ENCODE assay signal across 30 cellular contexts in genomic region chr13:97766749-97767148, GRCh38.
A peak's percentile ranks its signal among the peaks of the same experiment; 100 is the strongest.
DNase-seq lines count a peak whose midpoint lies in the region; ATAC-seq and TF ChIP-seq lines count a peak whose summit lies in the region.
"Had no signal": no experiment of that assay in that cellular context is flagged by ENCODE, and none has a peak within 500 bp of the region (broad histone marks: within the 10 kb centered on the region; RNA-seq: fewer than 3 reads in every experiment).

No MANE protein-coding gene starts in this region.

- H3K4me2 ChIP-seq in GM23338 = no peak overlapping the region
- H3K4me2 ChIP-seq: KMS-11, PC-9 had no signal

- H3K27ac ChIP-seq in breast epithelium = no peak overlapping the region
- no peak overlapping the region for H3K27ac ChIP-seq in GM23338 (ENCODE audit: low read depth)
- no peak overlapping the region for H3K27ac ChIP-seq in SK-N-MC
- no peak overlapping the region for H3K27ac ChIP-seq in left lung
- H3K27ac ChIP-seq: KMS-11, PC-9 had no signal

- H3K9me2 ChIP-seq in GM23338 (ENCODE audit: insufficient read depth) = peaks cover 10% of the 10 kb centered on the region; the same call in 1 of the 2 replicates

- H3K27me3 Mint-ChIP-seq in MCF 10A (ENCODE audit: insufficient read depth, unreplicated experiment) = no peaks in the 10 kb centered on the region
- H3K27me3 Mint-ChIP-seq in GM23338 (ENCODE audit: insufficient read depth, low read depth, poor library complexity) = no peaks in the 10 kb centered on the region
- no peaks in the 10 kb centered on the region for H3K27me3 Mint-ChIP-seq in activated naive CD8-positive, alpha-beta T cell treated with anti-CD3 and anti-CD28 coated beads, Interleukin-2, amount 50 U/mL, for 24 hours

- H4K20me1 ChIP-seq in GM23338 (replicated peaks; ENCODE audit: insufficient read depth) = no peaks in the 10 kb centered on the region

- no peaks in the 10 kb centered on the region for H3K36me3 ChIP-seq in breast epithelium
- no peaks in the 10 kb centered on the region for H3K36me3 ChIP-seq in GM23338 (ENCODE audit: insufficient read depth)
- no peaks in the 10 kb centered on the region for H3K36me3 ChIP-seq in SK-N-MC (ENCODE audit: insufficient read depth, low read length)
- H3K36me3 ChIP-seq in left lung = no peaks in the 10 kb centered on the region
- H3K36me3 ChIP-seq: BE2C had no signal

- H3K36me3 Mint-ChIP-seq in MCF 10A (ENCODE audit: insufficient read depth, unreplicated experiment) (no peaks in the 10 kb centered on the region), GM23338 (ENCODE audit: low read depth) (no peaks in the 10 kb centered on the region)
- no peaks in the 10 kb centered on the region for H3K36me3 Mint-ChIP-seq in activated naive CD8-positive, alpha-beta T cell treated with anti-CD3 and anti-CD28 coated beads, Interleukin-2, amount 50 U/mL, for 24 hours (ENCODE audit: low read depth)
- H3K36me3 Mint-ChIP-seq: CD14-positive monocyte; CD8-positive, alpha-beta memory T cell had no signal

- POLR2A ChIA-PET in MCF 10A (lab: Yijun Ruan, JAX) = no interaction called here

- BruUV-seq in MCF 10A (replicated peaks; lab: Mats Ljungman, UMichigan) = no TSS peak

- no peak overlapping the region for H3K4me3 Mint-ChIP-seq in MCF 10A (ENCODE audit: unreplicated experiment)
- no peak overlapping the region for H3K4me3 Mint-ChIP-seq in GM23338
- H3K4me3 Mint-ChIP-seq in activated naive CD8-positive, alpha-beta T cell treated with anti-CD3 and anti-CD28 coated beads, Interleukin-2, amount 50 U/mL, for 24 hours = no peak overlapping the region
- H3K4me3 Mint-ChIP-seq: CD14-positive monocyte; CD8-positive, alpha-beta memory T cell had no signal

- no peak for TF ChIP-seq CTCF in MCF 10A (IDR thresholded peaks at IDR 0.05; ENCODE audit: unreplicated experiment)
- TF ChIP-seq CTCF in breast epithelium (IDR thresholded peaks at IDR 0.05) = no peak
- TF ChIP-seq CTCF in GM23338 (conservative IDR thresholded peaks at IDR 0.05; ENCODE audit: low read depth in 2 of 2) = no peak
- no peak for TF ChIP-seq CTCF in fibroblast of mammary gland (conservative IDR thresholded peaks at IDR 0.05; ENCODE audit: control insufficient read depth, insufficient read depth, low read depth, low read length)
- TF ChIP-seq CTCF in left lung (IDR thresholded peaks at IDR 0.05) = no peak

- 0 out of 2 replicates have a peak overlapping the region, but pooled peaks have one; percentile 47 for H2AFZ ChIP-seq in GM23338
- H2AFZ ChIP-seq: PC-9 had no signal

- H3K27ac Mint-ChIP-seq in MCF 10A (ENCODE audit: low read depth, unreplicated experiment) = peak overlapping the region; percentile 3
- H3K27ac Mint-ChIP-seq in GM23338 = no peak overlapping the region; the same call in 1 of the 2 replicates
- H3K27ac Mint-ChIP-seq in activated naive CD8-positive, alpha-beta T cell treated with anti-CD3 and anti-CD28 coated beads, Interleukin-2, amount 50 U/mL, for 24 hours = no peak overlapping the region
- H3K27ac Mint-ChIP-seq: CD14-positive monocyte; CD8-positive, alpha-beta memory T cell had no signal

- H3K4me1 Mint-ChIP-seq in MCF 10A (ENCODE audit: insufficient read depth, unreplicated experiment) (peaks cover 10% of the 10 kb centered on the region), GM23338 (no peaks in the 10 kb centered on the region)
- no peaks in the 10 kb centered on the region for H3K4me1 Mint-ChIP-seq in activated naive CD8-positive, alpha-beta T cell treated with anti-CD3 and anti-CD28 coated beads, Interleukin-2, amount 50 U/mL, for 24 hours
- H3K4me1 Mint-ChIP-seq: CD14-positive monocyte; CD8-positive, alpha-beta memory T cell had no signal

- H3K4me1 ChIP-seq in breast epithelium (no peaks in the 10 kb centered on the region), GM23338 (ENCODE audit: insufficient read depth) (no peaks in the 10 kb centered on the region), left lung (no peaks in the 10 kb centered on the region)
- H3K4me1 ChIP-seq: BE2C had no signal

- H3K9me3 ChIP-seq in breast epithelium (peaks cover 5 to 9% of the 10 kb centered on the region in 2 donors), SK-N-MC (ENCODE audit: low read depth, low read length) (no peaks in the 10 kb centered on the region), left lung (peaks cover 0 to 9% of the 10 kb centered on the region in 2 donors)
- H3K9me3 ChIP-seq: BE2C had no signal

- no peak for ATAC-seq in GM23338
- ATAC-seq in left lung = no peak
- ATAC-seq in activated naive CD8-positive, alpha-beta T cell treated with anti-CD3 and anti-CD28 coated beads, Interleukin-2, amount 50 U/mL, for 24 hours = no peak

- intact Hi-C loops in MCF 10A (cut with micrococcal nuclease) (no loop called here), breast epithelium (cut with DNase I; ENCODE audit: low total_unique reads) (no loop called here), left lung (cut with DNase I) (no loop called here)

- H3K4me3 ChIP-seq in breast epithelium = no peak overlapping the region
- H3K4me3 ChIP-seq in GM23338 = no peak overlapping the region
- no peak overlapping the region for H3K4me3 ChIP-seq in SK-N-MC
- H3K4me3 ChIP-seq in fibroblast of mammary gland (ENCODE audit: control insufficient read depth, low read depth, low read length) = no peak overlapping the region
- H3K4me3 ChIP-seq in left lung = no peak overlapping the region
- H3K4me3 ChIP-seq: PC-9 had no signal

- CTCF ChIA-PET in MCF 10A (lab: Yijun Ruan, JAX) = interaction anchor here (0.5 kb wide), 1 partner anchor 180 kb away, joined by 4 read pairs; no protein-coding TSS in a partner anchor

- DNase-seq in MCF 10A (ENCODE audit: unreplicated experiment) (no peak), breast epithelium (ENCODE audit: low spot score in 2 of 2) (no peak), GM23338 (ENCODE audit: low spot score) (no peak), SK-N-MC (ENCODE audit: low read depth, low spot score) (peak; percentile 18), fibroblast of mammary gland (ENCODE audit: low read depth) (peak; percentile 28), NCI-H2081 treated with DMSO at 0.1 percent for 48 hours (lab: John Stamatoyannopoulos, UW) (no peak), left lung (no peak)
- DNase-seq in activated naive CD8-positive, alpha-beta T cell treated with anti-CD3 and anti-CD28 coated beads, Interleukin-2, amount 50 U/mL, for 24 hours = no peak
- DNase-seq: 8988T; ACHN; BE2C; CD8-positive, alpha-beta memory T cell; DMS 273 treated with DMSO at 0.1 percent for 48 hours; DMS79; EL; GDM1; H7; NCI-H1048; NCI-H1417; NCI-H1694; NCI-H2029 treated with DMSO at 0.1 percent for 48 hours; NCI-H2171; NCI-H446; NCI-H524 treated with DMSO at 0.1 percent for 48 hours; NCI-H774; NK-92 treated with Interleukin-12 subunit alpha and Interleukin-12 subunit beta, amount 100 ng/mL, for 24 hours; PC-9; SHP77 had no signal

- no peaks in the 10 kb centered on the region for H3K79me2 ChIP-seq in GM23338 (replicated peaks; ENCODE audit: insufficient read depth)

- H3K9ac ChIP-seq in SK-N-MC (ENCODE audit: insufficient read length) = no peak overlapping the region
- H3K9ac ChIP-seq: KMS-11 had no signal

- H3F3A ChIP-seq in GM23338 (replicated peaks; ENCODE audit: low read depth) = no peaks in the 10 kb centered on the region

- TF ChIP-seq POLR2A in breast epithelium (IDR thresholded peaks at IDR 0.05) = no peak

- H3K27me3 ChIP-seq in breast epithelium (no peaks in the 10 kb centered on the region), GM23338 (ENCODE audit: insufficient read depth) (no peaks in the 10 kb centered on the region), left lung (no peaks in the 10 kb centered on the region)

- H3K9me3 Mint-ChIP-seq in MCF 10A (ENCODE audit: unreplicated experiment) = peaks cover 7% of the 10 kb centered on the region
- H3K9me3 Mint-ChIP-seq in GM23338 = peaks cover 11% of the 10 kb centered on the region; the same call in 2 of the 3 replicates
- peaks cover 19% of the 10 kb centered on the region for H3K9me3 Mint-ChIP-seq in activated naive CD8-positive, alpha-beta T cell treated with anti-CD3 and anti-CD28 coated beads, Interleukin-2, amount 50 U/mL, for 24 hours

TF ChIP-seq in GM23338, 12 proteins besides CTCF, POLR2A, EP300 and RAD21 (continues in another document):
- TF ChIP-seq, protein P1, sequence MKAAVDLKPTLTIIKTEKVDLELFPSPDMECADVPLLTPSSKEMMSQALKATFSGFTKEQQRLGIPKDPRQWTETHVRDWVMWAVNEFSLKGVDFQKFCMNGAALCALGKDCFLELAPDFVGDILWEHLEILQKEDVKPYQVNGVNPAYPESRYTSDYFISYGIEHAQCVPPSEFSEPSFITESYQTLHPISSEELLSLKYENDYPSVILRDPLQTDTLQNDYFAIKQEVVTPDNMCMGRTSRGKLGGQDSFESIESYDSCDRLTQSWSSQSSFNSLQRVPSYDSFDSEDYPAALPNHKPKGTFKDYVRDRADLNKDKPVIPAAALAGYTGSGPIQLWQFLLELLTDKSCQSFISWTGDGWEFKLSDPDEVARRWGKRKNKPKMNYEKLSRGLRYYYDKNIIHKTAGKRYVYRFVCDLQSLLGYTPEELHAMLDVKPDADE (IDR thresholded peaks at IDR 0.05) = no peak
- TF ChIP-seq CREB1 (CRISPR knock-in tag; IDR thresholded peaks at IDR 0.05; ENCODE audit: low read depth) (no peak), STAT1 (IDR thresholded peaks at IDR 0.05; ENCODE audit: unreplicated experiment) (no peak), ZNF114 (CRISPR knock-in tag; IDR thresholded peaks at IDR 0.05) (no peak)

Comparison
In these comparisons a context has a peak if more than half of its experiments do, and no peak if none do; other contexts are left out.
1. DNase-seq: peak in SK-N-MC (single experiment) and fibroblast of mammary gland (single experiment); none in MCF 10A (single experiment), breast epithelium (0 of 2), GM23338 (single experiment), NCI-H2081 treated with DMSO at 0.1 percent for 48 hours (single experiment), left lung (0 of 2) and activated naive CD8-positive, alpha-beta T cell treated with anti-CD3 and anti-CD28 coated beads, Interleukin-2, amount 50 U/mL, for 24 hours (single experiment).